34 cellular contexts compared by ENCODE assay signal in genomic region chr2:191920502-191920901, GRCh38.
"Had no signal": no experiment of that assay in that cellular context is flagged by ENCODE, and none has a peak within 500 bp of the region (broad histone marks: within the 10 kb centered on the region; RNA-seq: fewer than 3 reads in every experiment).

No MANE protein-coding gene starts in this region.

- H3K9me3 ChIP-seq: MG63 had no signal

- DNase-seq: Karpas-422, Kasumi-1, MG63, MM.1S, MV-4-11, NCI-H1048, NCI-H1092, NCI-H1092 treated with DMSO at 0.1 percent for 48 hours, NCI-H1105, NCI-H1105 treated with DMSO at 0.1 percent for 48 hours, NCI-H1417, NCI-H1417 treated with DMSO at 0.1 percent for 48 hours, NCI-H1436, NCI-H1436 treated with DMSO at 0.1 percent for 48 hours, NCI-H146, NCI-H1694, NCI-H1694 treated with DMSO at 0.1 percent for 48 hours, NCI-H187, NCI-H187 treated with DMSO at 0.1 percent for 48 hours, NCI-H1930, NCI-H2029, NCI-H2029 treated with DMSO at 0.1 percent for 48 hours, NCI-H2081, NCI-H2081 treated with DMSO at 0.1 percent for 48 hours, NCI-H2107, NCI-H2171, NCI-H2171 treated with DMSO at 0.1 percent for 48 hours, NCI-H2227 treated with DMSO at 0.1 percent for 48 hours, NCI-H226, NCI-H345, NCI-H446, NCI-H446 treated with DMSO at 0.1 percent for 48 hours, NCI-H510A, NCI-H510A treated with DMSO at 0.1 percent for 48 hours had no signal

- H3K27me3 ChIP-seq: MG63 had no signal

- H3K4me3 ChIP-seq: MG63 had no signal

- H3K36me3 ChIP-seq: MG63 had no signal
